In the genomic region with DNA sequence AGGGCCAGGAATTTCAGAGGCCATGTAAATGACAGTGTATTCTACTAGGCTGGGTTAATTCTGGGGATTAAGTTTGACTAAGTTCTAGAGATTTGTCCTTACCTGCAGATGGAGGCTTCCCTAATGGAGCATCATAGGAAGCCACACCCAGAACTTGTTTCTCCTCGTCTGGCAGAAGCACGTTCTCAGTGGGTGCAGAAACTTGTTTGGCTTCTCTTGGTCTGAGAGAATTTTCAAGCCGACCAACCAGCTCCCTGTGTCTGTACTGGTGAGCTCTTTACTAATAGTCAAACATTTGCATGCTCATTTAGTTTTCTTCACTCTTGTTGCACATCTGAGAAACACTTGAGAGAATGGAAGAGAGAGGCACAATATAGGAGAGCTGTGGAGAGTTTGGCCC, we compare ENCODE assay signal across 1 cellular context.
TF ChIP-seq lines count a peak whose summit lies in the region.

No MANE protein-coding gene starts in this region.

TF ChIP-seq in endothelial cell of umbilical vein, 7 proteins besides CTCF, POLR2A, EP300 and RAD21 (continued from another document):
- no peak for TF ChIP-seq MAX (IDR thresholded peaks at IDR 0.05; ENCODE audit: insufficient read depth, insufficient read length)
